Comparison of ENCODE assay signal across 14 cellular contexts in genomic region chr7:47039899-47040298, GRCh38.
DNase-seq lines count a peak whose midpoint lies in the region; ATAC-seq and TF ChIP-seq lines count a peak whose summit lies in the region.
"Had no signal": no experiment of that assay in that cellular context is flagged by ENCODE, and none has a peak within 500 bp of the region (broad histone marks: within the 10 kb centered on the region; RNA-seq: fewer than 3 reads in every experiment).

No MANE protein-coding gene starts in this region.

- H3F3A ChIP-seq in neural progenitor cell (ENCODE audit: low read depth) = no peaks in the 10 kb centered on the region

- intact Hi-C loops in transverse colon (cut with DNase I; ENCODE audit: low total_unique reads) = no loop called here

- no peak for TF ChIP-seq POLR2A in transverse colon (IDR thresholded peaks at IDR 0.05)

- in situ Hi-C loops in transverse colon (cut with MboI; ENCODE audit: low pct_ligation_motif_present in 1 of 4, low pct_unique_long_range_greater_than_20kb in 1 of 4, low sequenced_read_pairs in 3 of 4) = loop anchor here in 1 of 4 donors (25.0 kb wide), 1 partner anchor 103 kb away; no protein-coding TSS in a partner anchor

- peaks cover 2% of the 10 kb centered on the region for H3K9me3 Mint-ChIP-seq in neural progenitor cell
- H3K9me3 Mint-ChIP-seq in activated CD4-positive, alpha-beta T cell treated with anti-CD3 and anti-CD28 coated beads, Interleukin-2, amount 10 ng/mL, durations not matched to agents 7 days and 5 days = no peaks in the 10 kb centered on the region

- peak overlapping the region; percentile 20 for H3K27ac Mint-ChIP-seq in neural progenitor cell
- H3K27ac Mint-ChIP-seq in activated CD4-positive, alpha-beta T cell treated with anti-CD3 and anti-CD28 coated beads, Interleukin-2, amount 10 ng/mL, durations not matched to agents 7 days and 5 days = no peak overlapping the region
- H3K27ac Mint-ChIP-seq: activated T-cell treated with anti-CD3 and anti-CD28 coated beads, Interleukin-2, amount 50 U/mL, for 24 hours had no signal

- DNase-seq in M059J (ENCODE audit: low read depth) = peak; percentile 42
- DNase-seq in fibroblast of the conjunctiva (ENCODE audit: low read depth) = peak; percentile 43
- DNase-seq in neural progenitor cell (ENCODE audit: low spot score) = no peak
- DNase-seq in transverse colon = no peak
- DNase-seq in activated CD4-positive, alpha-beta T cell treated with anti-CD3 and anti-CD28 coated beads, Interleukin-2, amount 10 ng/mL, durations not matched to agents 7 days and 5 days = no peak
- DNase-seq: activated T-cell treated with anti-CD3 and anti-CD28 coated beads, Interleukin-2, amount 50 U/mL, for 24 hours; left colon; MV-4-11; ovary; SHP77 treated with DMSO at 0.1 percent for 48 hours had no signal

- no peaks in the 10 kb centered on the region for H4K20me1 ChIP-seq in neural progenitor cell (ENCODE audit: low read depth)

- H3K27ac ChIP-seq in ACC112 (ENCODE audit: low read depth, low read length) (peak overlapping the region; percentile 16; the same call in 1 of the 2 replicates), neural progenitor cell (no peak overlapping the region), transverse colon (peak overlapping the region in 1 of 4 donors; percentile 7)
- H3K27ac ChIP-seq: ovary had no signal

- H3K27me3 Mint-ChIP-seq in neural progenitor cell (ENCODE audit: insufficient read depth, low read depth) = peaks cover 2% of the 10 kb centered on the region
- H3K27me3 Mint-ChIP-seq in activated CD4-positive, alpha-beta T cell treated with anti-CD3 and anti-CD28 coated beads, Interleukin-2, amount 10 ng/mL, durations not matched to agents 7 days and 5 days = no peaks in the 10 kb centered on the region
- H3K27me3 Mint-ChIP-seq: activated T-cell treated with anti-CD3 and anti-CD28 coated beads, Interleukin-2, amount 50 U/mL, for 24 hours had no signal

- H3K4me2 ChIP-seq in neural progenitor cell = peak overlapping the region; percentile 21

- WGBS in transverse colon (ENCODE audit: low coverage in 1 of 2), 2 donors = 22 to 38% methylated on average over 1 of the region's 1 CpG

- H2AFZ ChIP-seq in ACC112 (ENCODE audit: low read length, unreplicated experiment) (no peak overlapping the region), neural progenitor cell (replicated peaks) (no peak overlapping the region)

- no peaks in the 10 kb centered on the region for H3K27me3 ChIP-seq in ACC112 (ENCODE audit: insufficient read depth, low read length)
- no peaks in the 10 kb centered on the region for H3K27me3 ChIP-seq in neural progenitor cell
- no peaks in the 10 kb centered on the region for H3K27me3 ChIP-seq in transverse colon
- H3K27me3 ChIP-seq: ovary, suprapubic skin had no signal

- H3K9me3 ChIP-seq in neural progenitor cell (ENCODE audit: low read depth) (no peaks in the 10 kb centered on the region), transverse colon (no peaks in the 10 kb centered on the region)
- H3K9me3 ChIP-seq: ovary, suprapubic skin had no signal

- CTCF ChIA-PET in activated CD4-positive, alpha-beta T cell treated with anti-CD3 and anti-CD28 coated beads, Interleukin-2, amount 10 ng/mL, durations not matched to agents 7 days and 5 days (lab: Charles Lee) = no interaction called here

- TF ChIP-seq CTCF in neural progenitor cell (IDR thresholded peaks at IDR 0.05) (no peak), transverse colon (IDR thresholded peaks at IDR 0.05) (no peak)

- no peak overlapping the region for H3K4me3 ChIP-seq in ACC112 (ENCODE audit: low read depth, low read length)
- H3K4me3 ChIP-seq in neural progenitor cell = no peak overlapping the region
- no peak overlapping the region for H3K4me3 ChIP-seq in transverse colon
- H3K4me3 ChIP-seq: ovary, suprapubic skin had no signal

- H3K4me1 Mint-ChIP-seq in neural progenitor cell = peaks cover 36% of the 10 kb centered on the region
- no peaks in the 10 kb centered on the region for H3K4me1 Mint-ChIP-seq in activated CD4-positive, alpha-beta T cell treated with anti-CD3 and anti-CD28 coated beads, Interleukin-2, amount 10 ng/mL, durations not matched to agents 7 days and 5 days

- ATAC-seq in HG03469 (IDR thresholded peaks at IDR 0.05; ENCODE audit: unreplicated experiment) (no peak), HG03280 (IDR thresholded peaks at IDR 0.05; ENCODE audit: unreplicated experiment) (no peak)
- ATAC-seq: left colon had no signal

- POLR2A ChIA-PET in activated CD4-positive, alpha-beta T cell treated with anti-CD3 and anti-CD28 coated beads, Interleukin-2, amount 10 ng/mL, durations not matched to agents 7 days and 5 days (lab: Charles Lee) = no interaction called here

- no peaks in the 10 kb centered on the region for H3K36me3 Mint-ChIP-seq in neural progenitor cell
- H3K36me3 Mint-ChIP-seq in activated CD4-positive, alpha-beta T cell treated with anti-CD3 and anti-CD28 coated beads, Interleukin-2, amount 10 ng/mL, durations not matched to agents 7 days and 5 days (ENCODE audit: low read depth) = no peaks in the 10 kb centered on the region

- H3K4me3 Mint-ChIP-seq in neural progenitor cell = no peak overlapping the region
- no peak overlapping the region for H3K4me3 Mint-ChIP-seq in activated CD4-positive, alpha-beta T cell treated with anti-CD3 and anti-CD28 coated beads, Interleukin-2, amount 10 ng/mL, durations not matched to agents 7 days and 5 days
- H3K4me3 Mint-ChIP-seq: activated T-cell treated with anti-CD3 and anti-CD28 coated beads, Interleukin-2, amount 50 U/mL, for 24 hours had no signal

- TF ChIP-seq EP300 in transverse colon (IDR thresholded peaks at IDR 0.05; ENCODE audit: low read depth) = no peak

- H3K9ac ChIP-seq in neural progenitor cell = no peak overlapping the region

- H3K79me2 ChIP-seq in ACC112 (ENCODE audit: control insufficient read depth, insufficient read depth, low read length, unreplicated experiment) = no peaks in the 10 kb centered on the region
- no peaks in the 10 kb centered on the region for H3K79me2 ChIP-seq in neural progenitor cell (ENCODE audit: low read depth)

- peaks cover 25% of the 10 kb centered on the region for H3K4me1 ChIP-seq in ACC112 (ENCODE audit: control insufficient read depth, insufficient read depth, low read length, unreplicated experiment)
- H3K4me1 ChIP-seq in neural progenitor cell = peaks cover 11% of the 10 kb centered on the region
- peaks cover 0 to 3% (median 3%) of the 10 kb centered on the region in 4 donors for H3K4me1 ChIP-seq in transverse colon

- H3K36me3 ChIP-seq in ACC112 (ENCODE audit: insufficient read depth, low read length) = no peaks in the 10 kb centered on the region
- H3K36me3 ChIP-seq in neural progenitor cell = no peaks in the 10 kb centered on the region
- H3K36me3 ChIP-seq in transverse colon = no peaks in the 10 kb centered on the region
- H3K36me3 ChIP-seq: ovary, suprapubic skin had no signal

Comparison
In these comparisons a context has a peak if more than half of its experiments do, and no peak if none do; other contexts are left out.
1. DNase-seq: peak in M059J (single experiment) and fibroblast of the conjunctiva (single experiment); none in neural progenitor cell (single experiment), transverse colon (single experiment) and activated CD4-positive, alpha-beta T cell treated with anti-CD3 and anti-CD28 coated beads, Interleukin-2, amount 10 ng/mL, durations not matched to agents 7 days and 5 days (single experiment).